In the genomic region with DNA sequence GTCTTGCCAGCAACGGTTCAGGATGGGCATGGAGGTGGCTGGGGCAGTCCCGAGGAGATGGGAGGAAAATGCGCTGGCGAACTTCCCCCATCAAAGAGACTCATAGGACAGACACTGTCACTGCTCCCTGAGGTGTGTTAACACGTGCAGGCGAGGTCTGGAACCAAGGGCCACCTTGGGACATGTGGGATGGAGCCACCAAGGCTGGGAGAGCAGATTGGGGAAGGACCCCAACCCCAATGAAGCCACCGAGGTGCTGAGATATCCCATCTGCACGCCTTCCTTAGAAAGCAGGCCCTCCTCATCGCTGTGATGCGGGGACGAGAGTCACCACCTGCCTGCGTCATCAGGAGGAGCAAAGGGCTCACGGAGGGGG, we compare ENCODE assay signal across 15 cellular contexts.
"Had no signal": no experiment of that assay in that cellular context is flagged by ENCODE, and none has a peak within 500 bp of the region (broad histone marks: within the 10 kb centered on the region; RNA-seq: fewer than 3 reads in every experiment).

No MANE protein-coding gene starts in this region.

- H3K4me3 Mint-ChIP-seq: activated naive CD4-positive, alpha-beta T cell treated with anti-CD3 and anti-CD28 coated beads, Interleukin-2, amount 10 ng/mL, durations not matched to agents 7 days and 5 days; activated T-helper 17 cell treated with anti-CD3 and anti-CD28 coated beads, Interleukin-2, amount 50 U/mL, for 72 hours; central memory CD8-positive, alpha-beta T cell; mesothelial cell of epicardium; T-helper 17 cell had no signal

- H3K36me3 ChIP-seq: ascending aorta, pancreas had no signal

- H3K9me3 ChIP-seq: pancreas had no signal

- H3K27me3 ChIP-seq: ascending aorta, pancreas had no signal

- FAIRE-seq: frontal cortex, pancreas had no signal

- H3K27ac ChIP-seq: ascending aorta, coronary artery, pancreas, VCaP had no signal

- H3K4me1 Mint-ChIP-seq: activated naive CD4-positive, alpha-beta T cell treated with anti-CD3 and anti-CD28 coated beads, Interleukin-2, amount 10 ng/mL, durations not matched to agents 7 days and 5 days; activated T-helper 17 cell treated with anti-CD3 and anti-CD28 coated beads, Interleukin-2, amount 50 U/mL, for 72 hours; central memory CD8-positive, alpha-beta T cell had no signal

- DNase-seq: activated CD4-positive, alpha-beta T cell treated with anti-CD3 and anti-CD28 coated beads, Interleukin-2, amount 50 U/mL, for 4 hours; activated naive CD4-positive, alpha-beta T cell treated with anti-CD3 and anti-CD28 coated beads, Interleukin-2, amount 10 ng/mL, durations not matched to agents 7 days and 5 days; hypothalamus; stimulated activated CD8-positive, alpha-beta memory T cell treated with anti-CD3 and anti-CD28 coated beads, Interleukin-4, amount 100 ng/mL, for 48 hours; stimulated activated naive CD4-positive, alpha-beta T cell had no signal

- ATAC-seq: activated T-helper 17 cell treated with anti-CD3 and anti-CD28 coated beads, Interleukin-2, amount 50 U/mL, for 72 hours; pancreas; T-helper 17 cell had no signal

- H3K4me1 ChIP-seq: ascending aorta, pancreas had no signal

- H3K27ac Mint-ChIP-seq: activated naive CD4-positive, alpha-beta T cell treated with anti-CD3 and anti-CD28 coated beads, Interleukin-2, amount 10 ng/mL, durations not matched to agents 7 days and 5 days; activated T-helper 17 cell treated with anti-CD3 and anti-CD28 coated beads, Interleukin-2, amount 50 U/mL, for 72 hours; mesothelial cell of epicardium; T-helper 17 cell had no signal

- H3K4me3 ChIP-seq: ascending aorta, coronary artery, lung, pancreas had no signal
